In genomic region chr3:160999268-160999667, GRCh38 we compare ENCODE assay signal across 14 cellular contexts.
A peak's percentile ranks its signal among the peaks of the same experiment; 100 is the strongest.
DNase-seq lines count a peak whose midpoint lies in the region; ATAC-seq, FAIRE-seq and TF ChIP-seq lines count a peak whose summit lies in the region.
"Had no signal": no experiment of that assay in that cellular context is flagged by ENCODE, and none has a peak within 500 bp of the region (broad histone marks: within the 10 kb centered on the region; RNA-seq: fewer than 3 reads in every experiment).

No MANE protein-coding gene starts in this region.

- H2AFZ ChIP-seq in PC-3 (ENCODE audit: low read length) = no peak overlapping the region

- H3K4me1 ChIP-seq in PC-3 (ENCODE audit: insufficient read depth, low read length) = peaks cover 10% of the 10 kb centered on the region
- H3K4me1 ChIP-seq: heart right ventricle, Peyer's patch had no signal

- CTCF ChIA-PET in CD4-positive, alpha-beta T cell (lab: Charles Lee) = no interaction called here
- CTCF ChIA-PET in PC-3 (lab: Charles Lee) = no interaction called here
- CTCF ChIA-PET in activated CD8-positive, alpha-beta memory T cell treated with anti-CD3 and anti-CD28 coated beads, Interleukin-2, amount 10 ng/mL, durations not matched to agents 7 days and 5 days (lab: Charles Lee) = no interaction called here

- H3K9me2 ChIP-seq in PC-3 (replicated peaks; ENCODE audit: low read length) = no peaks in the 10 kb centered on the region

- no TSS peak for BruUV-seq in PC-3 (replicated peaks; lab: Mats Ljungman, UMichigan)

- no peak for TF ChIP-seq CTCF in CD4-positive, alpha-beta T cell (IDR thresholded peaks at IDR 0.05)
- TF ChIP-seq CTCF in PC-3 (conservative IDR thresholded peaks at IDR 0.05; ENCODE audit: low read depth, low read length) = peak; percentile 61
- TF ChIP-seq CTCF in bronchial epithelial cell (IDR thresholded peaks at IDR 0.05; ENCODE audit: insufficient read depth, low read length, severe bottlenecking) = no peak
- TF ChIP-seq CTCF in progenitor cell of endocrine pancreas (IDR thresholded peaks at IDR 0.05; ENCODE audit: unreplicated experiment) = no peak

- POLR2A ChIA-PET in CD4-positive, alpha-beta T cell (lab: Charles Lee) = no interaction called here
- POLR2A ChIA-PET in PC-3 (lab: Charles Lee; ENCODE audit: unreplicated experiment) = no interaction called here

- H3K79me2 ChIP-seq in PC-3 (ENCODE audit: low read length) = no peaks in the 10 kb centered on the region

- no peaks in the 10 kb centered on the region for H3K27me3 ChIP-seq in CD4-positive, alpha-beta T cell (ENCODE audit: control insufficient read depth, insufficient read depth, low read length)
- H3K27me3 ChIP-seq in PC-3 (ENCODE audit: low read length) = no peaks in the 10 kb centered on the region
- H3K27me3 ChIP-seq in bronchial epithelial cell (ENCODE audit: control insufficient read depth, insufficient read depth, low read length) = no peaks in the 10 kb centered on the region
- H3K27me3 ChIP-seq: heart right ventricle, Peyer's patch had no signal

- no peaks in the 10 kb centered on the region for H3K36me3 Mint-ChIP-seq in CD4-positive, alpha-beta T cell (ENCODE audit: low read depth)
- no peaks in the 10 kb centered on the region for H3K36me3 Mint-ChIP-seq in activated CD8-positive, alpha-beta memory T cell treated with anti-CD3 and anti-CD28 coated beads, Interleukin-2, amount 10 ng/mL, durations not matched to agents 7 days and 5 days
- H3K36me3 Mint-ChIP-seq in progenitor cell of endocrine pancreas (ENCODE audit: insufficient read depth) = peaks cover 6% of the 10 kb centered on the region

- no peaks in the 10 kb centered on the region for H3K9me3 Mint-ChIP-seq in CD4-positive, alpha-beta T cell
- H3K9me3 Mint-ChIP-seq in activated CD8-positive, alpha-beta memory T cell treated with anti-CD3 and anti-CD28 coated beads, Interleukin-2, amount 10 ng/mL, durations not matched to agents 7 days and 5 days (ENCODE audit: low read depth) = no peaks in the 10 kb centered on the region
- H3K9me3 Mint-ChIP-seq in progenitor cell of endocrine pancreas (ENCODE audit: low read depth) = peaks cover 13% of the 10 kb centered on the region
- H3K9me3 Mint-ChIP-seq: T-helper 1 cell treated with Interleukin-12 subunit alpha and Interleukin-12 subunit beta and Interleukin-4 antibody, amounts not matched to agents 30 μg/mL and 1 μg/mL, for 36 hours had no signal

- no peaks in the 10 kb centered on the region for H3K27me3 Mint-ChIP-seq in CD4-positive, alpha-beta T cell
- no peaks in the 10 kb centered on the region for H3K27me3 Mint-ChIP-seq in activated CD8-positive, alpha-beta memory T cell treated with anti-CD3 and anti-CD28 coated beads, Interleukin-2, amount 10 ng/mL, durations not matched to agents 7 days and 5 days
- H3K27me3 Mint-ChIP-seq in progenitor cell of endocrine pancreas = no peaks in the 10 kb centered on the region

- intact Hi-C loops in CD4-positive, alpha-beta T cell (cut with DNase I, micrococcal nuclease) = no loop called here
- intact Hi-C loops in PC-3 (cut with micrococcal nuclease) = no loop called here

- ATAC-seq in CD4-positive, alpha-beta T cell (ENCODE audit: poor library complexity) = peak; percentile 11
- peak; percentile 87 for ATAC-seq in GM19395 (IDR thresholded peaks at IDR 0.05; ENCODE audit: unreplicated experiment)
- ATAC-seq in PC-3 = peak; percentile 97
- no peak for ATAC-seq in HG02798 (IDR thresholded peaks at IDR 0.05; ENCODE audit: poor library complexity, unreplicated experiment)
- no peak for ATAC-seq in activated CD8-positive, alpha-beta memory T cell treated with anti-CD3 and anti-CD28 coated beads, Interleukin-2, amount 10 ng/mL, durations not matched to agents 7 days and 5 days
- ATAC-seq: activated CD4-positive, CD25-positive, alpha-beta regulatory T cell treated with anti-CD3 and anti-CD28 coated beads, Interleukin-2, amount 50 U/mL, for 24 hours; heart right ventricle had no signal

- no peak overlapping the region for H3K27ac Mint-ChIP-seq in CD4-positive, alpha-beta T cell
- H3K27ac Mint-ChIP-seq in activated CD8-positive, alpha-beta memory T cell treated with anti-CD3 and anti-CD28 coated beads, Interleukin-2, amount 10 ng/mL, durations not matched to agents 7 days and 5 days = no peak overlapping the region
- no peak overlapping the region for H3K27ac Mint-ChIP-seq in progenitor cell of endocrine pancreas
- H3K27ac Mint-ChIP-seq: T-helper 1 cell treated with Interleukin-12 subunit alpha and Interleukin-12 subunit beta and Interleukin-4 antibody, amounts not matched to agents 30 μg/mL and 1 μg/mL, for 36 hours had no signal

- 0 out of 2 replicates have a peak overlapping the region, but pooled peaks have one; percentile 4 for H3K4me2 ChIP-seq in PC-3 (ENCODE audit: low read length)

- DNase-seq in CD4-positive, alpha-beta T cell = no peak
- DNase-seq in PC-3 = peak; percentile 75
- peak; percentile 26 for DNase-seq in bronchial epithelial cell (ENCODE audit: low read depth)
- no peak for DNase-seq in NCI-H526 treated with DMSO at 0.1 percent for 48 hours (lab: John Stamatoyannopoulos, UW)
- no peak for DNase-seq in activated CD8-positive, alpha-beta memory T cell treated with anti-CD3 and anti-CD28 coated beads, Interleukin-2, amount 10 ng/mL, durations not matched to agents 7 days and 5 days
- DNase-seq in progenitor cell of endocrine pancreas (ENCODE audit: low spot score, unreplicated experiment) = no peak
- DNase-seq: amniotic stem cell, heart right ventricle, Peyer's patch had no signal

- no peaks in the 10 kb centered on the region for H3K9me3 ChIP-seq in CD4-positive, alpha-beta T cell (ENCODE audit: control insufficient read depth, low read length)
- H3K9me3 ChIP-seq in PC-3 (ENCODE audit: low read length) = no peaks in the 10 kb centered on the region
- H3K9me3 ChIP-seq: Peyer's patch had no signal

- no peak for FAIRE-seq in bronchial epithelial cell (lab: Jason Lieb, UNC)

- no peak overlapping the region for H3K4me3 Mint-ChIP-seq in CD4-positive, alpha-beta T cell
- H3K4me3 Mint-ChIP-seq in activated CD8-positive, alpha-beta memory T cell treated with anti-CD3 and anti-CD28 coated beads, Interleukin-2, amount 10 ng/mL, durations not matched to agents 7 days and 5 days = no peak overlapping the region
- H3K4me3 Mint-ChIP-seq in progenitor cell of endocrine pancreas (ENCODE audit: low read depth) = no peak overlapping the region
- H3K4me3 Mint-ChIP-seq: T-helper 1 cell treated with Interleukin-12 subunit alpha and Interleukin-12 subunit beta and Interleukin-4 antibody, amounts not matched to agents 30 μg/mL and 1 μg/mL, for 36 hours had no signal

- H3K36me3 ChIP-seq in PC-3 (ENCODE audit: low read depth, low read length) (no peaks in the 10 kb centered on the region), bronchial epithelial cell (ENCODE audit: control insufficient read depth, insufficient read depth, low read length) (no peaks in the 10 kb centered on the region)
- H3K36me3 ChIP-seq: heart right ventricle, Peyer's patch had no signal

- H3F3A ChIP-seq in PC-3 (ENCODE audit: low read length, unreplicated experiment) = no peaks in the 10 kb centered on the region

- H3K4me1 Mint-ChIP-seq in CD4-positive, alpha-beta T cell (ENCODE audit: low read depth) = peaks cover 7% of the 10 kb centered on the region
- peaks cover 5% of the 10 kb centered on the region for H3K4me1 Mint-ChIP-seq in activated CD8-positive, alpha-beta memory T cell treated with anti-CD3 and anti-CD28 coated beads, Interleukin-2, amount 10 ng/mL, durations not matched to agents 7 days and 5 days
- H3K4me1 Mint-ChIP-seq in progenitor cell of endocrine pancreas (ENCODE audit: low read depth) = no peaks in the 10 kb centered on the region

- no peaks in the 10 kb centered on the region for H4K20me1 ChIP-seq in PC-3 (ENCODE audit: low read length)

- H3K4me3 ChIP-seq in PC-3 (ENCODE audit: low read length) (no peak overlapping the region), bronchial epithelial cell (ENCODE audit: low read depth, low read length) (no peak overlapping the region)
- H3K4me3 ChIP-seq: coronary artery, heart right ventricle, Peyer's patch had no signal

- no peak overlapping the region for H3K9ac ChIP-seq in PC-3 (ENCODE audit: low read length)

- no peak overlapping the region for H3K27ac ChIP-seq in CD4-positive, alpha-beta T cell (ENCODE audit: low read depth, low read length)
- H3K27ac ChIP-seq in PC-3 (ENCODE audit: low read length) = no peak overlapping the region
- H3K27ac ChIP-seq: coronary artery, heart right ventricle, Peyer's patch had no signal

Comparison
In these comparisons a context has a peak if more than half of its experiments do, and no peak if none do; other contexts are left out.
1. ATAC-seq: peak in CD4-positive, alpha-beta T cell (single experiment), GM19395 (single experiment) and PC-3 (single experiment); none in HG02798 (single experiment) and activated CD8-positive, alpha-beta memory T cell treated with anti-CD3 and anti-CD28 coated beads, Interleukin-2, amount 10 ng/mL, durations not matched to agents 7 days and 5 days (single experiment).
2. DNase-seq: peak in PC-3 (single experiment) and bronchial epithelial cell (single experiment); none in CD4-positive, alpha-beta T cell (0 of 10), NCI-H526 treated with DMSO at 0.1 percent for 48 hours (single experiment), activated CD8-positive, alpha-beta memory T cell treated with anti-CD3 and anti-CD28 coated beads, Interleukin-2, amount 10 ng/mL, durations not matched to agents 7 days and 5 days (single experiment) and progenitor cell of endocrine pancreas (single experiment).